In the genomic region with DNA sequence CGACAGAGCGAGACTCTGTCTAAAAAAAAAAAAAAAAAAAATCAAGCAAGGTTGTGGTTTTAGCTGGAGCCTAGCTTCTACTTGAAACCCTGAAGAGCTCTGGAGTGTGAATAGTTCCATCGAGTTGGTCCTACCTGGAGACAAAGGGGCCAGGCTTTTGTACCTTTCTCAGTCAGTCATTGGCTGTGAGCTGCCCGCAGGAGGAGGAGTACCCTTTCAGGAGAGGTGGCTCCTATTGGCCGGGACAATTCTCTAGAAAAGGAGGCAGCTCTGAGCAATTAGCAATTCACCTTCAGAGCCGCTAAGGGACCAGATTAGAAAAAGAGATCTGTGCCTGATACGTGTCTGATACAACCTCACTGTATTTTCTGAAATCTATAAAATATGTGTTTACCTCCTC, we compare ENCODE assay signal across 21 cellular contexts.
"Had no signal": no experiment of that assay in that cellular context is flagged by ENCODE, and none has a peak within 500 bp of the region (broad histone marks: within the 10 kb centered on the region; RNA-seq: fewer than 3 reads in every experiment).

No MANE protein-coding gene starts in this region.

- H3K9ac ChIP-seq: KMS-11, SK-N-SH had no signal

- H3K4me2 ChIP-seq: KMS-11, SK-N-SH had no signal

- ATAC-seq: HepG2, Panc1, PC-3, T-cell had no signal

- H3K27ac ChIP-seq: KMS-11, RWPE1 had no signal

- DNase-seq: IMR-90, Kasumi-1, MM.1S, NCI-H1092 treated with DMSO at 0.1 percent for 48 hours, NCI-H1436, NCI-H1694 treated with DMSO at 0.1 percent for 48 hours, NCI-H1930, NCI-H2081, NCI-H2171, NCI-H524, NCI-H526 treated with DMSO at 0.1 percent for 48 hours, NCI-H774, PC-3, SHP77, SK-N-SH, SW 1271, T-cell had no signal

- H3K9me2 ChIP-seq: SK-N-SH had no signal

- H3K9me3 ChIP-seq: SK-N-SH had no signal
